In genomic region chr16:74666425-74667214, GRCh38 we compare ENCODE assay signal across 1 cellular context.
TF ChIP-seq lines count a peak whose summit lies in the region.

Gene RFWD3 (minus strand): TSS chr16:74666877. CDS start chr16:74661449, 5,428 bp downstream.

TF ChIP-seq in K562, 482 proteins besides CTCF, POLR2A, EP300 and RAD21 (continued from another document):
- peak; percentile 79 for TF ChIP-seq SAP30 (IDR thresholded peaks at IDR 0.05; ENCODE audit: borderline replicate concordance, insufficient read depth, low read depth, low read length, poor library complexity, severe bottlenecking)
- no peak for TF ChIP-seq TEAD2 (tag; IDR thresholded peaks at IDR 0.05)
- peak in 1 of 2 experiments; percentile 86; a peak in 2 of 4 replicates for TF ChIP-seq HDAC1 (IDR thresholded peaks at IDR 0.05)
- TF ChIP-seq TAF7 (tag; IDR thresholded peaks at IDR 0.05): peak; percentile 82
- TF ChIP-seq TSC22D4 (tag; IDR thresholded peaks at IDR 0.05): no peak
- no peak for TF ChIP-seq ZNF274 (IDR thresholded peaks at IDR 0.05; ENCODE audit: borderline replicate concordance, low read depth, low read length)
- peak; percentile 32; the same call in 1 of the 2 replicates for TF ChIP-seq SOX6 (IDR thresholded peaks at IDR 0.05)
- TF ChIP-seq E2F5 (CRISPR knock-in tag; IDR thresholded peaks at IDR 0.05): peak; percentile 91
- peak; percentile 50; the same call in 1 of the 2 replicates for TF ChIP-seq ATF1 (CRISPR knock-in tag; IDR thresholded peaks at IDR 0.05)
- TF ChIP-seq ATF1 (tag; IDR thresholded peaks at IDR 0.05): peak; percentile 94
- TF ChIP-seq KDM1A (IDR thresholded peaks at IDR 0.05): no peak
- TF ChIP-seq ZNF717 (CRISPR knock-in tag; IDR thresholded peaks at IDR 0.05): no peak
- TF ChIP-seq ZBTB1 (CRISPR knock-in tag; IDR thresholded peaks at IDR 0.05; ENCODE audit: borderline replicate concordance, low read depth): no peak
- peak; percentile 46; the same call in 1 of the 2 replicates for TF ChIP-seq CTBP1 (IDR thresholded peaks at IDR 0.05; ENCODE audit: borderline replicate concordance)
- TF ChIP-seq DDX20 (tag; IDR thresholded peaks at IDR 0.05; ENCODE audit: low read depth): no peak
- TF ChIP-seq TFAM (CRISPR knock-in tag; conservative IDR thresholded peaks at IDR 0.05): no peak
- no peak for TF ChIP-seq FOXA1 (IDR thresholded peaks at IDR 0.05; ENCODE audit: borderline replicate concordance)
- peak; percentile 93 for TF ChIP-seq POLR2B (IDR thresholded peaks at IDR 0.05; ENCODE audit: low read depth, partially characterized antibody)
- no peak for TF ChIP-seq NR2F6 (CRISPR knock-in tag; IDR thresholded peaks at IDR 0.05)
- TF ChIP-seq ZMIZ1 (IDR thresholded peaks at IDR 0.05; ENCODE audit: low read depth in 2 of 2, low read length in 2 of 2): peak in 1 of 2 experiments; percentile 58; a peak in 1 of 4 replicates
- TF ChIP-seq THAP7 (CRISPR knock-in tag; IDR thresholded peaks at IDR 0.05): no peak
- TF ChIP-seq MXI1 (IDR thresholded peaks at IDR 0.05; ENCODE audit: low read depth, low read length): no peak
- peak; percentile 84 for TF ChIP-seq SMAD1 (IDR thresholded peaks at IDR 0.05; ENCODE audit: low read depth, low read length, partially characterized antibody)
- TF ChIP-seq HDAC2 (IDR thresholded peaks at IDR 0.05): peak; percentile 14; the same call in 1 of the 2 replicates
- no peak for TF ChIP-seq ZNF77 (CRISPR knock-in tag; IDR thresholded peaks at IDR 0.05)
- peak; percentile 90 for TF ChIP-seq PML (IDR thresholded peaks at IDR 0.05; ENCODE audit: low read length)
- TF ChIP-seq IRF9 (tag; IDR thresholded peaks at IDR 0.05): no peak
- peak; percentile 85; the same call in 1 of the 2 replicates for TF ChIP-seq NR3C1 (CRISPR knock-in tag; IDR thresholded peaks at IDR 0.05)
- no peak for TF ChIP-seq TAL1 (IDR thresholded peaks at IDR 0.05)
- no peak for TF ChIP-seq ZBTB49 (CRISPR knock-in tag; IDR thresholded peaks at IDR 0.05; ENCODE audit: borderline replicate concordance)
- peak; percentile 96 for TF ChIP-seq SUPT5H (IDR thresholded peaks at IDR 0.05)
- TF ChIP-seq MXD1 (CRISPR knock-in tag; IDR thresholded peaks at IDR 0.05; ENCODE audit: borderline replicate concordance, poor library complexity, severe bottlenecking): peak; percentile 12
- no peak for TF ChIP-seq EZH2 (IDR thresholded peaks at IDR 0.05; ENCODE audit: borderline replicate concordance, low read depth, low read length)
- no peak for TF ChIP-seq CTCFL (IDR thresholded peaks at IDR 0.05; ENCODE audit: borderline replicate concordance, insufficient read depth, low read depth, low read length, poor library complexity, severe bottlenecking)
- TF ChIP-seq ZNF778 (CRISPR knock-in tag; IDR thresholded peaks at IDR 0.05): no peak
- no peak for TF ChIP-seq CBX5 (IDR thresholded peaks at IDR 0.05; ENCODE audit: borderline replicate concordance, low read depth)
- no peak for TF ChIP-seq SFPQ (IDR thresholded peaks at IDR 0.05; ENCODE audit: low read depth, low read length)
- TF ChIP-seq MTA2 (IDR thresholded peaks at IDR 0.05; ENCODE audit: low read depth): no peak
- peak; percentile 76; the same call in 1 of the 2 replicates for TF ChIP-seq ZBTB7A (IDR thresholded peaks at IDR 0.05; ENCODE audit: borderline replicate concordance, control insufficient read depth, low read depth, low read length)
- no peak for TF ChIP-seq ZNF589 (CRISPR knock-in tag; IDR thresholded peaks at IDR 0.05; ENCODE audit: low read depth)
